Comparison of ENCODE assay signal across 11 cellular contexts in genomic region chr4:984336-985054, GRCh38. TPM values are rescaled to one million over a fixed set of nuclear protein-coding genes. Genes with fewer than 3 reads are reported as not detected.
DNase-seq lines count a peak whose midpoint lies in the region; ATAC-seq and TF ChIP-seq lines count a peak whose summit lies in the region.
"Had no signal": no experiment of that assay in that cellular context is flagged by ENCODE, and none has a peak within 500 bp of the region (broad histone marks: within the 10 kb centered on the region; RNA-seq: fewer than 3 reads in every experiment).

No MANE protein-coding gene starts in this region.

- DNase-seq in Caco-2 = no peak
- DNase-seq in T-cell = no peak
- DNase-seq in esophagus squamous epithelium (lab: John Stamatoyannopoulos, UW) = no peak
- DNase-seq in progenitor cell of endocrine pancreas (ENCODE audit: low spot score, unreplicated experiment) = no peak
- no peak for DNase-seq in NCI-H510A treated with DMSO at 0.1 percent for 48 hours (lab: John Stamatoyannopoulos, UW)
- no peak for DNase-seq in H4 (ENCODE audit: low spot score)
- DNase-seq: HCEC 1CT, SIG-M5 had no signal

- WGBS in esophagus squamous epithelium, 2 donors = 61 to 66% methylated on average over 12 to 15 of the region's 15 CpGs

- H3K9me3 Mint-ChIP-seq in Caco-2 (ENCODE audit: unreplicated experiment) = no peaks in the 10 kb centered on the region
- no peaks in the 10 kb centered on the region for H3K9me3 Mint-ChIP-seq in T-cell
- H3K9me3 Mint-ChIP-seq in progenitor cell of endocrine pancreas (ENCODE audit: low read depth) = no peaks in the 10 kb centered on the region

- ATAC-seq in T-cell (replicated peaks in 1 of 4) = no peak
- no peak for ATAC-seq in HG03095 (IDR thresholded peaks at IDR 0.05; ENCODE audit: unreplicated experiment)
- ATAC-seq in HG03354 (IDR thresholded peaks at IDR 0.05; ENCODE audit: poor library complexity, severe bottlenecking, unreplicated experiment) = no peak

- POLR2A ChIA-PET in Caco-2 (lab: Charles Lee) = no interaction called here
- POLR2A ChIA-PET in T-cell (lab: Charles Lee) = no interaction called here

- H3K27ac ChIP-seq in esophagus squamous epithelium = no peak overlapping the region
- H3K27ac ChIP-seq: HL-60 had no signal

- BruUV-seq in Caco-2 (replicated peaks; lab: Mats Ljungman, UMichigan) = no TSS peak

- no peak for TF ChIP-seq POLR2A in esophagus squamous epithelium (IDR thresholded peaks at IDR 0.05)

- CTCF ChIA-PET in Caco-2 (lab: Charles Lee) = no interaction called here
- CTCF ChIA-PET in T-cell (lab: Charles Lee) = no interaction called here

- H3K4me3 Mint-ChIP-seq in Caco-2 (ENCODE audit: unreplicated experiment) (peak overlapping the region; percentile 86), T-cell (peak overlapping the region; percentile 67 to 86 (median 68)), progenitor cell of endocrine pancreas (ENCODE audit: low read depth) (peak overlapping the region; percentile 92)

- H3K27me3 Mint-ChIP-seq in Caco-2 (ENCODE audit: insufficient read depth, unreplicated experiment) = no peaks in the 10 kb centered on the region
- H3K27me3 Mint-ChIP-seq in T-cell = no peaks in the 10 kb centered on the region
- H3K27me3 Mint-ChIP-seq in progenitor cell of endocrine pancreas = peaks cover 3% of the 10 kb centered on the region

- H3K4me1 Mint-ChIP-seq in Caco-2 (ENCODE audit: low read depth, unreplicated experiment) = no peaks in the 10 kb centered on the region
- peaks cover 15 to 32% (median 28%) of the 10 kb centered on the region in 3 donors for H3K4me1 Mint-ChIP-seq in T-cell
- H3K4me1 Mint-ChIP-seq in progenitor cell of endocrine pancreas (ENCODE audit: low read depth) = peaks cover 18% of the 10 kb centered on the region

- H3K4me1 ChIP-seq in Caco-2 = peaks cover 26% of the 10 kb centered on the region; the same call in 1 of the 2 replicates
- H3K4me1 ChIP-seq in esophagus squamous epithelium = peaks cover 24 to 45% (median 25%) of the 10 kb centered on the region in 3 donors

- no peak for TF ChIP-seq CTCF in Caco-2 (IDR thresholded peaks at IDR 0.05; ENCODE audit: insufficient read depth in 1 of 2, low read depth in 1 of 2, low read length in 1 of 2, severe bottlenecking in 1 of 2, unreplicated experiment in 1 of 2)
- TF ChIP-seq CTCF in esophagus squamous epithelium (IDR thresholded peaks at IDR 0.05) = no peak
- no peak for TF ChIP-seq CTCF in progenitor cell of endocrine pancreas (IDR thresholded peaks at IDR 0.05; ENCODE audit: unreplicated experiment)

- no peaks in the 10 kb centered on the region for H3K9me3 ChIP-seq in Caco-2
- no peaks in the 10 kb centered on the region for H3K9me3 ChIP-seq in esophagus squamous epithelium

- H3K4me3 ChIP-seq in Caco-2 (ENCODE audit: low read depth, low read length) (peak overlapping the region; percentile 34), esophagus squamous epithelium (peak overlapping the region; percentile 8 to 51 (median 33))

- no peak overlapping the region for H3K27ac Mint-ChIP-seq in Caco-2 (ENCODE audit: unreplicated experiment)
- H3K27ac Mint-ChIP-seq in T-cell = peak overlapping the region; percentile 72 to 85
- no peak overlapping the region for H3K27ac Mint-ChIP-seq in progenitor cell of endocrine pancreas

- H3K27me3 ChIP-seq in Caco-2 (replicated peaks; ENCODE audit: control insufficient read depth, insufficient read depth, low read length) = no peaks in the 10 kb centered on the region
- H3K27me3 ChIP-seq in esophagus squamous epithelium = no peaks in the 10 kb centered on the region

- intact Hi-C loops in Caco-2 (cut with micrococcal nuclease; ENCODE audit: unreplicated experiment) = no loop called here
- intact Hi-C loops in esophagus squamous epithelium (cut with DNase I) = no loop called here

- no peaks in the 10 kb centered on the region for H3K36me3 ChIP-seq in Caco-2 (ENCODE audit: control insufficient read depth, insufficient read depth, low read length)
- peaks cover 0 to 9% (median 0%) of the 10 kb centered on the region in 3 donors for H3K36me3 ChIP-seq in esophagus squamous epithelium

- peaks cover 18% of the 10 kb centered on the region for H3K36me3 Mint-ChIP-seq in Caco-2 (ENCODE audit: insufficient read depth, unreplicated experiment)
- peaks cover 5% of the 10 kb centered on the region for H3K36me3 Mint-ChIP-seq in T-cell
- no peaks in the 10 kb centered on the region for H3K36me3 Mint-ChIP-seq in progenitor cell of endocrine pancreas (ENCODE audit: insufficient read depth)

RNA-seq across cellular contexts. Expression of gene IDUA, which starts 2.3 kb away (rescaled TPM):
- total RNA-seq in Caco-2 (2022) = 26.4 and 26.9 TPM in 2 replicates
- total RNA-seq in T-cell = 10 to 100 TPM; 60.4 to 96.5 (median 78.7) TPM
- 10 to 100 TPM in 2 of 4 donors, 1 to 10 TPM in 2; 4.3 to 20.5 (median 14.1) TPM for total RNA-seq in esophagus squamous epithelium
- total RNA-seq in progenitor cell of endocrine pancreas = 79.4 and 87.0 TPM in 2 replicates
- 3.0 and 5.3 TPM in 2 replicates for total RNA-seq in H4 (2014; rRNA removed; shearing (Covaris generic))

RNA-seq across cellular contexts. Expression of gene SLC26A1, which starts 8.7 kb away (rescaled TPM):
- total RNA-seq in Caco-2 (2022) (8.7 and 9.6 TPM in 2 replicates), T-cell (1 to 10 TPM in 1 of 5 donors, under 1 TPM in 3, not detected in 1; 0.16 to 1.5 (median 0.39) TPM), esophagus squamous epithelium (not detected), progenitor cell of endocrine pancreas (2.6 and 3.3 TPM in 2 replicates)
- 0.10 TPM in 1 of 2 replicates, not detected in the other for total RNA-seq in H4 (2014; rRNA removed; shearing (Covaris generic))

RNA-seq across cellular contexts. Expression of gene DGKQ, which starts 11.1 kb away (rescaled TPM):
- total RNA-seq in Caco-2 (2022) = 13.9 and 14.1 TPM in 2 replicates
- 10 to 100 TPM; 22.6 to 46.4 (median 36.9) TPM for total RNA-seq in T-cell
- 10 to 100 TPM in 2 of 4 donors, 1 to 10 TPM in 2; 9.5 to 12.0 (median 10.7) TPM for total RNA-seq in esophagus squamous epithelium
- total RNA-seq in progenitor cell of endocrine pancreas = 21.6 and 24.9 TPM in 2 replicates
- total RNA-seq in H4 (2014; rRNA removed; shearing (Covaris generic)) = 5.1 and 5.7 TPM in 2 replicates

RNA-seq across cellular contexts. Expression of gene FGFRL1, which starts 26.9 kb away (rescaled TPM):
- total RNA-seq in Caco-2 (2022) (25.4 and 26.0 TPM in 2 replicates), T-cell (10 to 100 TPM; 14.9 to 25.2 (median 23.7) TPM), esophagus squamous epithelium (10 to 100 TPM in 1 of 4 donors, 1 to 10 TPM in 3; 2.8 to 10.1 (median 4.7) TPM), progenitor cell of endocrine pancreas (121 and 126 TPM in 2 replicates)
- total RNA-seq in H4 (2014; rRNA removed; shearing (Covaris generic)) = 63.1 and 66.9 TPM in 2 replicates

RNA-seq across cellular contexts. Expression of gene TMEM175, which starts 52.2 kb away (rescaled TPM):
- total RNA-seq in Caco-2 (2022) (22.3 and 30.2 TPM in 2 replicates), T-cell (10 to 100 TPM; 44.3 to 60.9 (median 53.0) TPM), esophagus squamous epithelium (10 to 100 TPM in 3 of 4 donors, 1 to 10 TPM in 1; 8.4 to 22.9 (median 19.7) TPM), progenitor cell of endocrine pancreas (29.1 and 30.6 TPM in 2 replicates)
- 9.7 and 13.0 TPM in 2 replicates for total RNA-seq in H4 (2014; rRNA removed; shearing (Covaris generic))

Comparison
In these comparisons a context has a peak if more than half of its experiments do, and no peak if none do; other contexts are left out.
1. H3K27ac Mint-ChIP-seq: peak in T-cell (2 of 2); none in Caco-2 (single experiment) and progenitor cell of endocrine pancreas (single experiment).
2. Peak in every context shown above with its lines, with median percentiles within 50 percentile points of each other: H3K4me3 Mint-ChIP-seq.